In genomic region chr3:11588338-11588737, GRCh38 we compare ENCODE assay signal across 14 cellular contexts. TPM values are rescaled to one million over a fixed set of nuclear protein-coding genes. Genes with fewer than 3 reads are reported as not detected.
A peak's percentile ranks its signal among the peaks of the same experiment; 100 is the strongest.
DNase-seq lines count a peak whose midpoint lies in the region; ATAC-seq, FAIRE-seq and TF ChIP-seq lines count a peak whose summit lies in the region.
"Had no signal": no experiment of that assay in that cellular context is flagged by ENCODE, and none has a peak within 500 bp of the region (broad histone marks: within the 10 kb centered on the region; RNA-seq: fewer than 3 reads in every experiment).

No MANE protein-coding gene starts in this region.

- H2AFZ ChIP-seq in HepG2 (ENCODE audit: low read length), result no peak overlapping the region

- H3K36me3 Mint-ChIP-seq in T-helper 1 cell treated with Interleukin-12 subunit alpha and Interleukin-12 subunit beta and Interleukin-4 antibody, amounts not matched to agents 30 μg/mL and 1 μg/mL, for 36 hours (ENCODE audit: low read depth), result peaks cover 8% of the 10 kb centered on the region
- H3K36me3 Mint-ChIP-seq in brain, result peaks cover 49% of the 10 kb centered on the region
- peaks cover 4 to 33% (median 10%) of the 10 kb centered on the region in 5 donors for H3K36me3 Mint-ChIP-seq in naive thymus-derived CD4-positive, alpha-beta T cell

- peaks cover 0 to 10% of the 10 kb centered on the region in 2 donors for H3K4me1 ChIP-seq in naive thymus-derived CD4-positive, alpha-beta T cell (ENCODE audit: control insufficient read depth in 2 of 2, insufficient read depth in 2 of 2, low read length in 2 of 2)
- peaks cover 61% of the 10 kb centered on the region for H3K4me1 ChIP-seq in testis
- peaks cover 65% of the 10 kb centered on the region for H3K4me1 ChIP-seq in HepG2 (ENCODE audit: insufficient read depth, low read length)
- H3K4me1 ChIP-seq in foreskin keratinocyte, result peaks cover 32% of the 10 kb centered on the region

- DNase-seq in T-helper 1 cell (no peak), testis (no peak), HEK293T (ENCODE audit: extremely low spot score) (no peak), HepG2 (ENCODE audit: low spot score) (no peak), foreskin keratinocyte (no peak)
- no peak for DNase-seq in naive thymus-derived CD4-positive, alpha-beta T cell
- DNase-seq: activated T-cell treated with anti-CD3 and anti-CD28 coated beads, Interleukin-2, amount 50 U/mL, for 48 hours; GDM1; stimulated activated CD4-positive, alpha-beta T cell treated with anti-CD3 and anti-CD28 coated beads, Interleukin-4, amount 100 ng/mL, for 24 hours; stimulated activated naive CD4-positive, alpha-beta T cell treated with Interleukin-2 at 50 U/mL for 16 hours had no signal

- no peak overlapping the region for H3K9ac ChIP-seq in HepG2 (ENCODE audit: insufficient read depth, low read depth, low read length)

- BruUV-seq in HepG2 (replicated peaks; lab: Mats Ljungman, UMichigan), result no TSS peak

- 76 to 78% methylated on average over 5 of the region's 5 CpGs for WGBS in testis, 2 donors
- 100% methylated on average over 4 of the region's 5 CpGs for WGBS in HepG2 (ENCODE audit: low lambda C conversion rate)

- peak overlapping the region; percentile 35 for H3K27ac Mint-ChIP-seq in T-helper 1 cell treated with Interleukin-12 subunit alpha and Interleukin-12 subunit beta and Interleukin-4 antibody, amounts not matched to agents 30 μg/mL and 1 μg/mL, for 36 hours
- peak overlapping the region; percentile 44 to 98 (median 85) for H3K27ac Mint-ChIP-seq in brain
- peak overlapping the region; percentile 11 to 88 (median 60) for H3K27ac Mint-ChIP-seq in naive thymus-derived CD4-positive, alpha-beta T cell

- no peak overlapping the region for H3K4me3 ChIP-seq in naive thymus-derived CD4-positive, alpha-beta T cell (ENCODE audit: low read length)
- no peak overlapping the region for H3K4me3 ChIP-seq in testis
- H3K4me3 ChIP-seq in HepG2 (replicated peaks in 1 of 3; ENCODE audit: insufficient read depth in 1 of 3, low read depth in 2 of 3, low read length in 3 of 3), result no peak overlapping the region

- TF ChIP-seq POLR2A in testis (IDR thresholded peaks at IDR 0.05) (no peak), HepG2 (IDR thresholded peaks at IDR 0.05; ENCODE audit: insufficient read depth in 1 of 2, low read depth in 2 of 2, low read length in 2 of 2) (no peak)

- intact Hi-C loops in naive thymus-derived CD4-positive, alpha-beta T cell (cut with micrococcal nuclease), result loop anchor here in 1 of 2 donors (1.0 kb wide), 1 partner anchor 15 kb away; no protein-coding TSS in a partner anchor
- intact Hi-C loops in testis (cut with DNase I; ENCODE audit: low total_unique reads) (loop anchor here (5.0 kb wide), 1 partner anchor 54 kb away; the partner anchor contains the start of gene VGLL4), HepG2 (cut with micrococcal nuclease; ENCODE audit: unreplicated experiment) (no loop called here)

- no peak for FAIRE-seq in HepG2 (lab: Jason Lieb, UNC)

- ATAC-seq in naive thymus-derived CD4-positive, alpha-beta T cell, result no peak
- ATAC-seq in HepG2 (no peak), foreskin keratinocyte (no peak)
- ATAC-seq: HCT116 had no signal

- no peaks in the 10 kb centered on the region for H3K27me3 ChIP-seq in naive thymus-derived CD4-positive, alpha-beta T cell (ENCODE audit: control insufficient read depth in 2 of 2, insufficient read depth in 2 of 2, low read length in 2 of 2)
- no peaks in the 10 kb centered on the region for H3K27me3 ChIP-seq in testis
- no peaks in the 10 kb centered on the region for H3K27me3 ChIP-seq in HepG2 (ENCODE audit: control insufficient read depth in 1 of 2, insufficient read depth in 2 of 2, low read length in 2 of 2)
- H3K27me3 ChIP-seq in foreskin keratinocyte, result no peaks in the 10 kb centered on the region

- H3K9me3 Mint-ChIP-seq in T-helper 1 cell treated with Interleukin-12 subunit alpha and Interleukin-12 subunit beta and Interleukin-4 antibody, amounts not matched to agents 30 μg/mL and 1 μg/mL, for 36 hours, result no peaks in the 10 kb centered on the region
- H3K9me3 Mint-ChIP-seq in brain, result no peaks in the 10 kb centered on the region
- H3K9me3 Mint-ChIP-seq in naive thymus-derived CD4-positive, alpha-beta T cell, result peaks cover 0 to 2% (median 0%) of the 10 kb centered on the region in 11 donors

- H3K4me1 Mint-ChIP-seq in T-helper 1 cell treated with Interleukin-12 subunit alpha and Interleukin-12 subunit beta and Interleukin-4 antibody, amounts not matched to agents 30 μg/mL and 1 μg/mL, for 36 hours (ENCODE audit: low read depth), result peaks cover 24% of the 10 kb centered on the region
- peaks cover 100% of the 10 kb centered on the region for H3K4me1 Mint-ChIP-seq in brain
- peaks cover 39 to 92% (median 88%) of the 10 kb centered on the region in 7 donors for H3K4me1 Mint-ChIP-seq in naive thymus-derived CD4-positive, alpha-beta T cell

- H3K4me3 Mint-ChIP-seq in T-helper 1 cell treated with Interleukin-12 subunit alpha and Interleukin-12 subunit beta and Interleukin-4 antibody, amounts not matched to agents 30 μg/mL and 1 μg/mL, for 36 hours, result no peak overlapping the region
- peak overlapping the region in 3 of 5 experiments; percentile 18 to 52 (median 41) for H3K4me3 Mint-ChIP-seq in brain
- H3K4me3 Mint-ChIP-seq in naive thymus-derived CD4-positive, alpha-beta T cell, result peak overlapping the region in 1 of 10 donors; percentile 62

- peaks cover 0 to 5% (median 0%) of the 10 kb centered on the region in 3 experiments for H3K36me3 ChIP-seq in naive thymus-derived CD4-positive, alpha-beta T cell (ENCODE audit: control insufficient read depth in 2 of 3, insufficient read depth in 3 of 3, low read length in 3 of 3)
- no peaks in the 10 kb centered on the region for H3K36me3 ChIP-seq in testis (ENCODE audit: low read depth, missing control alignments)
- peaks cover 15 to 38% of the 10 kb centered on the region in 2 experiments for H3K36me3 ChIP-seq in HepG2 (replicated peaks in 1 of 2; ENCODE audit: control insufficient read depth in 1 of 2, insufficient read depth in 2 of 2, low read length in 2 of 2)

- in situ Hi-C loops in HepG2 (cut with HindIII; ENCODE audit: extremely low pct_ligation_motif_present, low pct_unique_long_range_greater_than_20kb), result no loop called here

- H3K27me3 Mint-ChIP-seq in T-helper 1 cell treated with Interleukin-12 subunit alpha and Interleukin-12 subunit beta and Interleukin-4 antibody, amounts not matched to agents 30 μg/mL and 1 μg/mL, for 36 hours (ENCODE audit: low read depth), result no peaks in the 10 kb centered on the region
- no peaks in the 10 kb centered on the region for H3K27me3 Mint-ChIP-seq in brain
- no peaks in the 10 kb centered on the region for H3K27me3 Mint-ChIP-seq in naive thymus-derived CD4-positive, alpha-beta T cell

- CTCF ChIA-PET in naive thymus-derived CD4-positive, alpha-beta T cell (lab: Charles Lee), result interaction anchor here (0.6 kb wide), 1 partner anchor 113 kb away, joined by 5 read pairs; no protein-coding TSS in a partner anchor
- CTCF ChIA-PET in HEK293T (lab: Yijun Ruan, JAX), result no interaction called here
- CTCF ChIA-PET in HepG2 (lab: Yijun Ruan, JAX; ENCODE audit: low intra/inter-chr PET ratio, low total read pairs), result no interaction called here

- TF ChIP-seq CTCF in brain (conservative IDR thresholded peaks at IDR 0.05) (no peak), testis (IDR thresholded peaks at IDR 0.05) (no peak), HepG2 (CRISPR knock-in tag; IDR thresholded peaks at IDR 0.05) (no peak), foreskin keratinocyte (conservative IDR thresholded peaks at IDR 0.05) (no peak)

- peaks cover 27% of the 10 kb centered on the region for H4K20me1 ChIP-seq in HepG2 (ENCODE audit: insufficient read depth, low read length)

- peaks cover 99% of the 10 kb centered on the region for H3K79me2 ChIP-seq in HepG2 (ENCODE audit: insufficient read depth, low read length)

- no peak overlapping the region for H3K4me2 ChIP-seq in HepG2 (ENCODE audit: low read depth, low read length)

- TF ChIP-seq RAD21 in HepG2 (CRISPR knock-in tag; IDR thresholded peaks at IDR 0.05), result no peak

- no peaks in the 10 kb centered on the region for H3K9me3 ChIP-seq in naive thymus-derived CD4-positive, alpha-beta T cell (ENCODE audit: control insufficient read depth in 2 of 3, low read length in 3 of 3)
- H3K9me3 ChIP-seq in testis (no peaks in the 10 kb centered on the region), HepG2 (ENCODE audit: low read length) (no peaks in the 10 kb centered on the region)

- H3K27ac ChIP-seq in naive thymus-derived CD4-positive, alpha-beta T cell (ENCODE audit: low read depth, low read length), result no peak overlapping the region
- H3K27ac ChIP-seq in testis (peak overlapping the region; percentile 10 to 57), HepG2 (ENCODE audit: extremely low read length, insufficient read depth, low read length) (no peak overlapping the region), foreskin keratinocyte (no peak overlapping the region)
- H3K27ac ChIP-seq: 22Rv1 had no signal

- TF ChIP-seq EP300 in HepG2 (IDR thresholded peaks at IDR 0.05; ENCODE audit: low read depth in 2 of 2, low read length in 2 of 2), result no peak
- TF ChIP-seq EP300 in HepG2 (CRISPR knock-in tag; IDR thresholded peaks at IDR 0.05; ENCODE audit: borderline replicate concordance), result no peak

- POLR2A ChIA-PET in naive thymus-derived CD4-positive, alpha-beta T cell (lab: Charles Lee), result no interaction called here
- POLR2A ChIA-PET in HEK293T (lab: Yijun Ruan, JAX), result no interaction called here
- POLR2A ChIA-PET in HepG2 (lab: Yijun Ruan, JAX), result no interaction called here

RNA-seq across cellular contexts. Expression of gene VGLL4, which starts 55.4 kb away (rescaled TPM):
- polyA plus RNA-seq in brain (ENCODE audit: insufficient read depth, low read depth, low replicate concordance) (32.4 TPM), testis (ENCODE audit: insufficient read depth, low read depth, low replicate concordance) (72.9 TPM), HepG2 (2011; rRNA removed) (37.9 and 39.0 TPM in 2 replicates), foreskin keratinocyte (13.6 and 14.8 TPM in 2 replicates)
- 10 to 100 TPM; 22.9 to 44.8 (median 36.2) TPM for total RNA-seq in naive thymus-derived CD4-positive, alpha-beta T cell
- polyA plus RNA-seq in naive thymus-derived CD4-positive, alpha-beta T cell, result 10 to 100 TPM; 18.6 to 23.8 TPM
- total RNA-seq in testis (100 to 1,000 TPM; 169 to 209 TPM), HepG2 (2016; rRNA removed; fragmentation: Illumina TruSeq; extraction: Trizol) (19.8 and 23.2 TPM in 2 replicates), foreskin keratinocyte (28.3 and 30.2 TPM in 2 replicates)
- 5.7 and 6.9 TPM in 2 replicates for total RNA-seq in HepG2 (2016; cell fraction: cytosol; rRNA removed; fragmentation: Illumina TruSeq; extraction: Trizol; ENCODE audit: low read depth)
- 17.4 and 24.9 TPM in 2 replicates for total RNA-seq in HepG2 (2016; cell fraction: insoluble cytoplasmic fraction; rRNA removed; fragmentation: Illumina TruSeq; extraction: Trizol)
- 14.9 and 15.9 TPM in 2 replicates for total RNA-seq in HepG2 (2016; cell fraction: membrane; rRNA removed; fragmentation: Illumina TruSeq; extraction: Trizol)
- 19.1 and 24.5 TPM in 2 replicates for total RNA-seq in HepG2 (2016; cell fraction: nucleus; rRNA removed; fragmentation: Illumina TruSeq; extraction: Trizol)
- polyA plus RNA-seq in HepG2 (2011; cell fraction: cytosol; rRNA removed), result 24.5 and 31.8 TPM in 2 replicates
- 60.5 and 94.9 TPM in 2 replicates for polyA plus RNA-seq in HepG2 (2011; cell fraction: nucleus; rRNA removed)
- polyA plus RNA-seq in HepG2 (2012), result 19.7 and 20.7 TPM in 2 replicates
- polyA plus RNA-seq in HepG2 (2016; cell fraction: cytosol; fragmentation: Illumina TruSeq; extraction: Trizol; ENCODE audit: low read depth), result 11.7 and 14.1 TPM in 2 replicates
- 18.4 and 22.3 TPM in 2 replicates for polyA plus RNA-seq in HepG2 (2016; cell fraction: insoluble cytoplasmic fraction; fragmentation: Illumina TruSeq; extraction: Trizol; ENCODE audit: low read depth)
- polyA plus RNA-seq in HepG2 (2016; cell fraction: membrane; fragmentation: Illumina TruSeq; extraction: Trizol; ENCODE audit: low read depth), result 14.3 and 15.7 TPM in 2 replicates
- 25.1 and 27.2 TPM in 2 replicates for polyA plus RNA-seq in HepG2 (2016; cell fraction: nucleus; fragmentation: Illumina TruSeq; extraction: Trizol; ENCODE audit: insufficient read depth, low read depth)
- polyA minus RNA-seq in HepG2 (2011; rRNA and poly(A)+ RNA removed; ENCODE audit: low replicate concordance), result 34.5 and 40.7 TPM in 2 replicates
- polyA minus RNA-seq in HepG2 (2011; cell fraction: cytosol; rRNA and poly(A)+ RNA removed), result 14.9 and 16.5 TPM in 2 replicates
- polyA minus RNA-seq in HepG2 (2011; cell fraction: nucleus; rRNA and poly(A)+ RNA removed), result 53.2 and 54.6 TPM in 2 replicates

Comparison
In these comparisons a context has a peak if more than half of its experiments do, and no peak if none do; other contexts are left out.
1. H3K27ac Mint-ChIP-seq: peak in every context shown above with its lines; median percentile 85 in brain; 60 in naive thymus-derived CD4-positive, alpha-beta T cell; 35 in T-helper 1 cell treated with Interleukin-12 subunit alpha and Interleukin-12 subunit beta and Interleukin-4 antibody, amounts not matched to agents 30 μg/mL and 1 μg/mL, for 36 hours.
2. H3K27ac ChIP-seq: peak in testis (2 of 2); none in naive thymus-derived CD4-positive, alpha-beta T cell (single experiment), HepG2 (single experiment) and foreskin keratinocyte (single experiment).